In genomic region chr13:39803156-39803555, GRCh38 we compare ENCODE assay signal across 27 cellular contexts.
DNase-seq lines count a peak whose midpoint lies in the region; ATAC-seq, FAIRE-seq and TF ChIP-seq lines count a peak whose summit lies in the region.
"Had no signal": no experiment of that assay in that cellular context is flagged by ENCODE, and none has a peak within 500 bp of the region (broad histone marks: within the 10 kb centered on the region; RNA-seq: fewer than 3 reads in every experiment).

No MANE protein-coding gene starts in this region.

- CTCF ChIA-PET in WTC11 (lab: Charles Lee) (no interaction called here), A673 (lab: Charles Lee) (interaction anchor here (0.6 kb wide), 1 partner anchor 220 kb away, joined by 12 read pairs; no protein-coding TSS in a partner anchor)

- WGBS in smooth muscle cell (ENCODE audit: low lambda C conversion rate) = 22% methylated on average over 2 of the region's 2 CpGs
- 31 to 41% methylated on average over 2 of the region's 2 CpGs for WGBS in endodermal cell (ENCODE audit: insufficient coverage in 1 of 2, insufficient read length in 1 of 2), 2 experiments

- intact Hi-C loops in A673 (cut with micrococcal nuclease; ENCODE audit: unreplicated experiment) = no loop called here

- peak overlapping the region; percentile 83 for H3K27ac Mint-ChIP-seq in activated T-cell treated with anti-CD3 and anti-CD28 coated beads, Interleukin-2, amount 50 U/mL, for 72 hours
- H3K27ac Mint-ChIP-seq in astrocyte (ENCODE audit: unreplicated experiment) = peak overlapping the region; percentile 92
- H3K27ac Mint-ChIP-seq in WTC11 = no peak overlapping the region; the same call in 1 of the 2 replicates
- H3K27ac Mint-ChIP-seq in endodermal cell = no peak overlapping the region
- H3K27ac Mint-ChIP-seq: HFFc6 had no signal

- H3K79me2 ChIP-seq in astrocyte (ENCODE audit: insufficient read depth, low read length) (no peaks in the 10 kb centered on the region), smooth muscle cell (ENCODE audit: low read depth) (no peaks in the 10 kb centered on the region)

- H3K4me1 ChIP-seq in astrocyte (ENCODE audit: insufficient read depth, low read length) (no peaks in the 10 kb centered on the region), foreskin keratinocyte (peaks cover 5% of the 10 kb centered on the region), smooth muscle cell (ENCODE audit: low read depth) (no peaks in the 10 kb centered on the region), endodermal cell (ENCODE audit: control insufficient read depth, insufficient read depth, low read length) (no peaks in the 10 kb centered on the region), A673 (ENCODE audit: insufficient read depth, low read length, poor library complexity, severe bottlenecking) (peaks cover 11% of the 10 kb centered on the region)
- H3K4me1 ChIP-seq: BLaER1 treated with 17β-estradiol and CSF1 and Interleukin-3, amounts not matched to agents 10 nM and 100 nM; Peyer's patch had no signal

- DNase-seq in activated T-cell treated with anti-CD3 and anti-CD28 coated beads, Interleukin-2, amount 50 U/mL, for 72 hours = no peak
- no peak for DNase-seq in activated T-cell treated with anti-CD3 and anti-CD28 coated beads for 4 hours
- DNase-seq in astrocyte (ENCODE audit: low read depth) = no peak
- peak; percentile 50 to 66 for DNase-seq in foreskin keratinocyte
- DNase-seq in smooth muscle cell (lab: John Stamatoyannopoulos, UW; ENCODE audit: unreplicated experiment) = no peak
- no peak for DNase-seq in WTC11 (ENCODE audit: low spot score)
- no peak for DNase-seq in endodermal cell
- DNase-seq in A673 (ENCODE audit: low spot score) = no peak
- DNase-seq: CD8-positive, alpha-beta memory T cell; GDM1; H7; HFFc6; KBM-7; NCI-H1092; NCI-H1436 treated with DMSO at 0.1 percent for 48 hours; NCI-H1930; NCI-H226; NCI-H510A treated with DMSO at 0.1 percent for 48 hours; NCI-H748 treated with DMSO at 0.1 percent for 48 hours; Peyer's patch had no signal

- H3K9me3 ChIP-seq in astrocyte (ENCODE audit: insufficient read depth, low read depth, low read length) = no peaks in the 10 kb centered on the region
- no peaks in the 10 kb centered on the region for H3K9me3 ChIP-seq in smooth muscle cell (replicated peaks; ENCODE audit: low read depth)
- H3K9me3 ChIP-seq in endodermal cell (ENCODE audit: control insufficient read depth, low read length) = peaks cover 4% of the 10 kb centered on the region
- H3K9me3 ChIP-seq in A673 (ENCODE audit: low read depth, low read length, poor library complexity, severe bottlenecking) = peaks cover 6% of the 10 kb centered on the region
- H3K9me3 ChIP-seq: Peyer's patch had no signal

- peaks cover 5 to 8% of the 10 kb centered on the region in 2 donors for H3K9me3 Mint-ChIP-seq in activated T-cell treated with anti-CD3 and anti-CD28 coated beads, Interleukin-2, amount 50 U/mL, for 72 hours
- H3K9me3 Mint-ChIP-seq in astrocyte (ENCODE audit: unreplicated experiment) = peaks cover 5% of the 10 kb centered on the region
- peaks cover 26% of the 10 kb centered on the region for H3K9me3 Mint-ChIP-seq in WTC11
- peaks cover 15% of the 10 kb centered on the region for H3K9me3 Mint-ChIP-seq in endodermal cell
- H3K9me3 Mint-ChIP-seq: HFFc6 had no signal

- no peaks in the 10 kb centered on the region for H3F3A ChIP-seq in smooth muscle cell (ENCODE audit: low read depth)

- H3K4me3 ChIP-seq in astrocyte (ENCODE audit: insufficient read depth, low read depth, low read length) (no peak overlapping the region), smooth muscle cell (no peak overlapping the region), endodermal cell (ENCODE audit: low read length) (no peak overlapping the region), A673 (ENCODE audit: low read depth, low read length, poor library complexity, severe bottlenecking) (no peak overlapping the region)
- H3K4me3 ChIP-seq: BLaER1 treated with 17β-estradiol and CSF1 and Interleukin-3, amounts not matched to agents 10 nM and 100 nM; Peyer's patch had no signal

- H3K4me1 Mint-ChIP-seq in activated T-cell treated with anti-CD3 and anti-CD28 coated beads, Interleukin-2, amount 50 U/mL, for 72 hours (ENCODE audit: low read depth) = peaks cover 15% of the 10 kb centered on the region
- peaks cover 5% of the 10 kb centered on the region for H3K4me1 Mint-ChIP-seq in astrocyte (ENCODE audit: low read depth, unreplicated experiment)
- H3K4me1 Mint-ChIP-seq in WTC11 = peaks cover 31% of the 10 kb centered on the region
- H3K4me1 Mint-ChIP-seq in endodermal cell = peaks cover 11% of the 10 kb centered on the region
- H3K4me1 Mint-ChIP-seq: CD8-positive, alpha-beta memory T cell had no signal

- ATAC-seq in activated T-cell treated with anti-CD3 and anti-CD28 coated beads, Interleukin-2, amount 50 U/mL, for 72 hours (replicated peaks in 1 of 2) = no peak
- no peak for ATAC-seq in foreskin keratinocyte
- no peak; the same call in 1 of the 2 replicates for ATAC-seq in WTC11
- ATAC-seq: HepG2, SK-N-SH treated with all-trans-retinoic acid at 6 μM for 48 hours had no signal

- H4K20me1 ChIP-seq in astrocyte (ENCODE audit: insufficient read depth, low read length) (no peaks in the 10 kb centered on the region), smooth muscle cell (ENCODE audit: low read depth) (no peaks in the 10 kb centered on the region)
- H4K20me1 ChIP-seq: BLaER1 treated with 17β-estradiol and CSF1 and Interleukin-3, amounts not matched to agents 10 nM and 100 nM had no signal

- H3K36me3 ChIP-seq in astrocyte (ENCODE audit: insufficient read depth, low read length) (no peaks in the 10 kb centered on the region), smooth muscle cell (ENCODE audit: low read depth) (no peaks in the 10 kb centered on the region), endodermal cell (ENCODE audit: control insufficient read depth, insufficient read depth, low read length) (no peaks in the 10 kb centered on the region), A673 (ENCODE audit: insufficient read depth, low read length, poor library complexity, severe bottlenecking) (no peaks in the 10 kb centered on the region)
- H3K36me3 ChIP-seq: BLaER1 treated with 17β-estradiol and CSF1 and Interleukin-3, amounts not matched to agents 10 nM and 100 nM; Peyer's patch had no signal

- no peak overlapping the region for H3K27ac ChIP-seq in astrocyte (ENCODE audit: low read depth, low read length)
- no peak overlapping the region for H3K27ac ChIP-seq in foreskin keratinocyte
- H3K27ac ChIP-seq in smooth muscle cell (ENCODE audit: low read depth) = peak overlapping the region; percentile 77
- no peak overlapping the region for H3K27ac ChIP-seq in endodermal cell (ENCODE audit: low read depth, low read length)
- H3K27ac ChIP-seq in A673 (ENCODE audit: low read depth, low read length, poor library complexity, severe bottlenecking) = no peak overlapping the region
- H3K27ac ChIP-seq: 22Rv1; BLaER1 treated with 17β-estradiol and CSF1 and Interleukin-3, amounts not matched to agents 10 nM and 100 nM; HL-60; Peyer's patch had no signal

- BruUV-seq in A673 (replicated peaks; lab: Mats Ljungman, UMichigan) = no TSS peak

- POLR2A ChIA-PET in WTC11 (lab: Charles Lee) = no interaction called here
- POLR2A ChIA-PET in A673 (lab: Charles Lee; ENCODE audit: low non-redundant PET) = no interaction called here

- no peaks in the 10 kb centered on the region for H3K27me3 Mint-ChIP-seq in activated T-cell treated with anti-CD3 and anti-CD28 coated beads, Interleukin-2, amount 50 U/mL, for 72 hours (ENCODE audit: low read depth)
- H3K27me3 Mint-ChIP-seq in astrocyte (ENCODE audit: low read depth, unreplicated experiment) (no peaks in the 10 kb centered on the region), WTC11 (ENCODE audit: low read depth) (no peaks in the 10 kb centered on the region; the same call in 1 of the 2 replicates), endodermal cell (ENCODE audit: insufficient read depth) (no peaks in the 10 kb centered on the region)

- TF ChIP-seq CTCF in astrocyte (IDR thresholded peaks at IDR 0.05; ENCODE audit: insufficient read depth, low read depth, low read length) (no peak), foreskin keratinocyte (conservative IDR thresholded peaks at IDR 0.05) (no peak), smooth muscle cell (IDR thresholded peaks at IDR 0.05; ENCODE audit: borderline replicate concordance, insufficient read depth, poor library complexity, severe bottlenecking) (no peak), WTC11 (IDR thresholded peaks at IDR 0.05) (no peak), endodermal cell (conservative IDR thresholded peaks at IDR 0.05) (no peak), A673 (conservative IDR thresholded peaks at IDR 0.05; ENCODE audit: low read depth, low read length) (no peak)

- H3K9ac ChIP-seq in astrocyte (ENCODE audit: low read length) (no peak overlapping the region), smooth muscle cell (ENCODE audit: low read depth) (no peak overlapping the region), endodermal cell (ENCODE audit: extremely low read depth, low read length, poor library complexity, severe bottlenecking) (no peak overlapping the region)
- H3K9ac ChIP-seq: BLaER1 treated with 17β-estradiol and CSF1 and Interleukin-3, amounts not matched to agents 10 nM and 100 nM had no signal

- no peak overlapping the region for H3K4me3 Mint-ChIP-seq in activated T-cell treated with anti-CD3 and anti-CD28 coated beads, Interleukin-2, amount 50 U/mL, for 72 hours
- H3K4me3 Mint-ChIP-seq in astrocyte (ENCODE audit: unreplicated experiment) (no peak overlapping the region), WTC11 (no peak overlapping the region), endodermal cell (no peak overlapping the region)
- H3K4me3 Mint-ChIP-seq: CD8-positive, alpha-beta memory T cell; HFFc6 had no signal

- no peak for FAIRE-seq in astrocyte (lab: Jason Lieb, UNC)
- FAIRE-seq: GM18507, GM19239, HepG2 had no signal

- H3K4me2 ChIP-seq in astrocyte (ENCODE audit: low read length) (no peak overlapping the region), smooth muscle cell (no peak overlapping the region)
- H3K4me2 ChIP-seq: BLaER1 treated with 17β-estradiol and CSF1 and Interleukin-3, amounts not matched to agents 10 nM and 100 nM had no signal

- H3K27me3 ChIP-seq in astrocyte (ENCODE audit: insufficient read depth, low read length) (no peaks in the 10 kb centered on the region), foreskin keratinocyte (no peaks in the 10 kb centered on the region), smooth muscle cell (ENCODE audit: low read depth) (no peaks in the 10 kb centered on the region), endodermal cell (ENCODE audit: control insufficient read depth, insufficient read depth, low read length, poor library complexity, severe bottlenecking) (no peaks in the 10 kb centered on the region), A673 (replicated peaks; ENCODE audit: insufficient read depth, low read depth, low read length, poor library complexity) (no peaks in the 10 kb centered on the region)
- H3K27me3 ChIP-seq: BLaER1 treated with 17β-estradiol and CSF1 and Interleukin-3, amounts not matched to agents 10 nM and 100 nM; Peyer's patch had no signal

- no peak overlapping the region for H2AFZ ChIP-seq in astrocyte (ENCODE audit: low read depth, low read length)
- H2AFZ ChIP-seq in smooth muscle cell (ENCODE audit: low read depth) = no peak overlapping the region

- H3K36me3 Mint-ChIP-seq in activated T-cell treated with anti-CD3 and anti-CD28 coated beads, Interleukin-2, amount 50 U/mL, for 72 hours (ENCODE audit: insufficient read depth in 2 of 2) = peaks cover 7 to 8% of the 10 kb centered on the region in 2 donors
- H3K36me3 Mint-ChIP-seq in astrocyte (ENCODE audit: low read depth, unreplicated experiment) (no peaks in the 10 kb centered on the region), WTC11 (peaks cover 13% of the 10 kb centered on the region), endodermal cell (ENCODE audit: low read depth) (no peaks in the 10 kb centered on the region)

Comparison
In these comparisons a context has a peak if more than half of its experiments do, and no peak if none do; other contexts are left out.
1. DNase-seq: peak in foreskin keratinocyte (2 of 2); none in activated T-cell treated with anti-CD3 and anti-CD28 coated beads, Interleukin-2, amount 50 U/mL, for 72 hours (0 of 2), activated T-cell treated with anti-CD3 and anti-CD28 coated beads for 4 hours (single experiment), astrocyte (single experiment), smooth muscle cell (single experiment), WTC11 (single experiment), endodermal cell (single experiment) and A673 (single experiment).
2. H3K27ac Mint-ChIP-seq: peak in activated T-cell treated with anti-CD3 and anti-CD28 coated beads, Interleukin-2, amount 50 U/mL, for 72 hours (single experiment) and astrocyte (single experiment); none in WTC11 (single experiment) and endodermal cell (single experiment).